In the genomic region with DNA sequence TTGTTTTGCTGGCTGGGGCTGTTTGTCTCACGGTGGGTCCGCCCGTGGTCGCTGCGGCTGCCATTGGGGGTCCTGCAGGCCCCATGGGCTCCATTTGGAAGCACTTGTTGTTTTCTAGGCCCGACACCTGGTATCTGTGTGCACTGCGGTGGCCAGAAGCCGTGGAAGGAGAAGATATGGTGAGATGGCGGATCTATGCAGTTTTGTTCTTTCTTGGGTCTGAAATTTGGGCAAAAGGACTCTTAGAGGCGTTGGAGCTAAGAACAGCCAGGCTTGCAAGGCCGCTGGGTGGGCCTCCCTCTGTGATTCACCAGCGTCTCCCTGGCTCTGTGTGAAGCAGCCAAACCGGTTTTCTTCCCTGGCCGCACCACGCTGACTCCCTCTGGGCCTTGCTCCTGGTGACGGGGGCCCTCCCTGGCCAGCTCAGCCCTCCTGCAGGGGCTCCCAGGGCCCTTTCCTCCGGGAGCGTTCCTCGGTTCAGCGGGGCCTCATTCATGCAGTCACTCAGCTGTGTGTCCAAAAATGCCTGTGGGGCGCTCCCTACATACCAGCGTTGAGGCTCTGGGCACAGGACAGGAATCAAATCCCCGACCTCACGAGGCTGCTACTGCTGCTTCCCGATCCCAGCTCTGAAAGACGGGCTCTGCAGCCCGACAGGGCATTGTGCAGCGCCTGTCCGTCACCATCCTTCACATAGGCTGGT, we compare ENCODE assay signal across 1 cellular context.
TF ChIP-seq lines count a peak whose summit lies in the region.

No MANE protein-coding gene starts in this region.

TF ChIP-seq in GM23338, 12 proteins besides CTCF, POLR2A, EP300 and RAD21 (continued from another document):
- TF ChIP-seq, protein P1, sequence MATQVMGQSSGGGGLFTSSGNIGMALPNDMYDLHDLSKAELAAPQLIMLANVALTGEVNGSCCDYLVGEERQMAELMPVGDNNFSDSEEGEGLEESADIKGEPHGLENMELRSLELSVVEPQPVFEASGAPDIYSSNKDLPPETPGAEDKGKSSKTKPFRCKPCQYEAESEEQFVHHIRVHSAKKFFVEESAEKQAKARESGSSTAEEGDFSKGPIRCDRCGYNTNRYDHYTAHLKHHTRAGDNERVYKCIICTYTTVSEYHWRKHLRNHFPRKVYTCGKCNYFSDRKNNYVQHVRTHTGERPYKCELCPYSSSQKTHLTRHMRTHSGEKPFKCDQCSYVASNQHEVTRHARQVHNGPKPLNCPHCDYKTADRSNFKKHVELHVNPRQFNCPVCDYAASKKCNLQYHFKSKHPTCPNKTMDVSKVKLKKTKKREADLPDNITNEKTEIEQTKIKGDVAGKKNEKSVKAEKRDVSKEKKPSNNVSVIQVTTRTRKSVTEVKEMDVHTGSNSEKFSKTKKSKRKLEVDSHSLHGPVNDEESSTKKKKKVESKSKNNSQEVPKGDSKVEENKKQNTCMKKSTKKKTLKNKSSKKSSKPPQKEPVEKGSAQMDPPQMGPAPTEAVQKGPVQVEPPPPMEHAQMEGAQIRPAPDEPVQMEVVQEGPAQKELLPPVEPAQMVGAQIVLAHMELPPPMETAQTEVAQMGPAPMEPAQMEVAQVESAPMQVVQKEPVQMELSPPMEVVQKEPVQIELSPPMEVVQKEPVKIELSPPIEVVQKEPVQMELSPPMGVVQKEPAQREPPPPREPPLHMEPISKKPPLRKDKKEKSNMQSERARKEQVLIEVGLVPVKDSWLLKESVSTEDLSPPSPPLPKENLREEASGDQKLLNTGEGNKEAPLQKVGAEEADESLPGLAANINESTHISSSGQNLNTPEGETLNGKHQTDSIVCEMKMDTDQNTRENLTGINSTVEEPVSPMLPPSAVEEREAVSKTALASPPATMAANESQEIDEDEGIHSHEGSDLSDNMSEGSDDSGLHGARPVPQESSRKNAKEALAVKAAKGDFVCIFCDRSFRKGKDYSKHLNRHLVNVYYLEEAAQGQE (IDR thresholded peaks at IDR 0.05; ENCODE audit: unreplicated experiment) = no peak
- TF ChIP-seq JUNB (IDR thresholded peaks at IDR 0.05; ENCODE audit: unreplicated experiment) (no peak), POLR2AphosphoS5 (IDR thresholded peaks at IDR 0.05; ENCODE audit: low read depth) (no peak), CREB1 (CRISPR knock-in tag; IDR thresholded peaks at IDR 0.05; ENCODE audit: low read depth) (no peak), STAT1 (IDR thresholded peaks at IDR 0.05; ENCODE audit: unreplicated experiment) (no peak), ZNF331 (CRISPR knock-in tag; IDR thresholded peaks at IDR 0.05; ENCODE audit: low read depth) (no peak), EZH2 (IDR thresholded peaks at IDR 0.05; ENCODE audit: low read depth, unreplicated experiment) (no peak), NANOG (IDR thresholded peaks at IDR 0.05; ENCODE audit: borderline replicate concordance) (no peak)
- TF ChIP-seq, protein P2, sequence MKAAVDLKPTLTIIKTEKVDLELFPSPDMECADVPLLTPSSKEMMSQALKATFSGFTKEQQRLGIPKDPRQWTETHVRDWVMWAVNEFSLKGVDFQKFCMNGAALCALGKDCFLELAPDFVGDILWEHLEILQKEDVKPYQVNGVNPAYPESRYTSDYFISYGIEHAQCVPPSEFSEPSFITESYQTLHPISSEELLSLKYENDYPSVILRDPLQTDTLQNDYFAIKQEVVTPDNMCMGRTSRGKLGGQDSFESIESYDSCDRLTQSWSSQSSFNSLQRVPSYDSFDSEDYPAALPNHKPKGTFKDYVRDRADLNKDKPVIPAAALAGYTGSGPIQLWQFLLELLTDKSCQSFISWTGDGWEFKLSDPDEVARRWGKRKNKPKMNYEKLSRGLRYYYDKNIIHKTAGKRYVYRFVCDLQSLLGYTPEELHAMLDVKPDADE (IDR thresholded peaks at IDR 0.05) = no peak
